Comparison of ENCODE assay signal across 21 cellular contexts in genomic region chr19:11555246-11555645, GRCh38. TPM values are rescaled to one million over a fixed set of nuclear protein-coding genes. Genes with fewer than 3 reads are reported as not detected.
A peak's percentile ranks its signal among the peaks of the same experiment; 100 is the strongest.
DNase-seq lines count a peak whose midpoint lies in the region; ATAC-seq and TF ChIP-seq lines count a peak whose summit lies in the region.
"Had no signal": no experiment of that assay in that cellular context is flagged by ENCODE, and none has a peak within 500 bp of the region (broad histone marks: within the 10 kb centered on the region; RNA-seq: fewer than 3 reads in every experiment).

No MANE protein-coding gene starts in this region.

- ATAC-seq in left ventricle myocardium superior (peak; percentile 4), heart left ventricle (no peak), GM19328 (IDR thresholded peaks at IDR 0.05; ENCODE audit: unreplicated experiment) (no peak), GM19463 (IDR thresholded peaks at IDR 0.05; ENCODE audit: unreplicated experiment) (no peak)
- no peak for ATAC-seq in naive thymus-derived CD4-positive, alpha-beta T cell

- H3K27ac ChIP-seq in heart left ventricle, result no peak overlapping the region
- H3K27ac ChIP-seq in naive thymus-derived CD4-positive, alpha-beta T cell (ENCODE audit: low read depth, low read length), result no peak overlapping the region
- H3K27ac ChIP-seq in SJCRH30, result no peak overlapping the region
- H3K27ac ChIP-seq: adrenal gland, cardiac muscle cell, vagina had no signal

- no peaks in the 10 kb centered on the region for H3K9me3 ChIP-seq in heart left ventricle
- no peaks in the 10 kb centered on the region for H3K9me3 ChIP-seq in naive thymus-derived CD4-positive, alpha-beta T cell (ENCODE audit: control insufficient read depth in 2 of 3, low read length in 3 of 3)
- no peaks in the 10 kb centered on the region for H3K9me3 ChIP-seq in SJCRH30 (replicated peaks)
- H3K9me3 ChIP-seq: adrenal gland, vagina had no signal

- H3K36me3 Mint-ChIP-seq in activated T-helper 1 cell treated with anti-CD3 and anti-CD28 coated beads, Interleukin-12 subunit alpha, Interleukin-12 subunit beta, Interleukin-2, Interleukin-4 antibody, amounts not matched to agents 30 ng/mL and 10 ng/mL and 1 ng/mL, durations not matched to agents 14 hours and 24 hours and 36 hours (ENCODE audit: low read depth), result peaks cover 10% of the 10 kb centered on the region
- peaks cover 0 to 14% (median 0%) of the 10 kb centered on the region in 5 donors for H3K36me3 Mint-ChIP-seq in naive thymus-derived CD4-positive, alpha-beta T cell

- DNase-seq in left ventricle myocardium superior (no peak), heart left ventricle (no peak), SJCRH30 (no peak), SK-N-DZ (ENCODE audit: low spot score) (no peak)
- no peak for DNase-seq in activated T-helper 1 cell treated with anti-CD3 and anti-CD28 coated beads, Interleukin-12 subunit alpha, Interleukin-12 subunit beta, Interleukin-2, Interleukin-4 antibody, amounts not matched to agents 30 ng/mL and 10 ng/mL and 1 ng/mL, durations not matched to agents 14 hours and 24 hours and 36 hours (ENCODE audit: low spot score)
- no peak for DNase-seq in naive thymus-derived CD4-positive, alpha-beta T cell
- DNase-seq: activated CD4-positive, alpha-beta T cell treated with anti-CD3 and anti-CD28 coated beads, Interleukin-2, amount 10 ng/mL, durations not matched to agents 24 days and 14 days; adrenal gland; dermis blood vessel endothelial cell; KG1; mesenchymal stem cell; NCI-H2081; NCI-H510A treated with DMSO at 0.1 percent for 48 hours; RPMI8226; stimulated activated CD4-positive, alpha-beta T cell treated with anti-CD3 and anti-CD28 coated beads, Interleukin-4, amount 100 ng/mL, for 1 hour had no signal

- no peak overlapping the region for H3K4me3 Mint-ChIP-seq in activated T-helper 1 cell treated with anti-CD3 and anti-CD28 coated beads, Interleukin-12 subunit alpha, Interleukin-12 subunit beta, Interleukin-2, Interleukin-4 antibody, amounts not matched to agents 30 ng/mL and 10 ng/mL and 1 ng/mL, durations not matched to agents 14 hours and 24 hours and 36 hours
- H3K4me3 Mint-ChIP-seq in naive thymus-derived CD4-positive, alpha-beta T cell, result peak overlapping the region in 6 of 10 donors; percentile 8 to 64 (median 38)

- H3K36me3 ChIP-seq in heart left ventricle, result peaks cover 0 to 30% (median 24%) of the 10 kb centered on the region in 9 donors
- peaks cover 0 to 50% (median 5%) of the 10 kb centered on the region in 3 experiments for H3K36me3 ChIP-seq in naive thymus-derived CD4-positive, alpha-beta T cell (ENCODE audit: control insufficient read depth in 2 of 3, insufficient read depth in 3 of 3, low read length in 3 of 3)
- H3K36me3 ChIP-seq in SJCRH30, result peaks cover 2% of the 10 kb centered on the region

- WGBS in heart left ventricle, 4 donors, result 74 to 80% (median 77%) methylated on average over 6 of the region's 6 CpGs

- peaks cover 36% of the 10 kb centered on the region for H3K4me1 Mint-ChIP-seq in activated T-helper 1 cell treated with anti-CD3 and anti-CD28 coated beads, Interleukin-12 subunit alpha, Interleukin-12 subunit beta, Interleukin-2, Interleukin-4 antibody, amounts not matched to agents 30 ng/mL and 10 ng/mL and 1 ng/mL, durations not matched to agents 14 hours and 24 hours and 36 hours (ENCODE audit: low read depth)
- H3K4me1 Mint-ChIP-seq in naive thymus-derived CD4-positive, alpha-beta T cell, result peaks cover 28 to 43% (median 37%) of the 10 kb centered on the region in 7 donors

- H3K4me3 ChIP-seq in heart left ventricle (no peak overlapping the region), SJCRH30 (no peak overlapping the region)
- no peak overlapping the region for H3K4me3 ChIP-seq in naive thymus-derived CD4-positive, alpha-beta T cell (ENCODE audit: low read length)
- H3K4me3 ChIP-seq: adrenal gland, cardiac muscle cell, smooth muscle cell, vagina had no signal

- no peak for TF ChIP-seq CTCF in heart left ventricle (IDR thresholded peaks at IDR 0.05)

- H3K27ac Mint-ChIP-seq in activated T-helper 1 cell treated with anti-CD3 and anti-CD28 coated beads, Interleukin-12 subunit alpha, Interleukin-12 subunit beta, Interleukin-2, Interleukin-4 antibody, amounts not matched to agents 30 ng/mL and 10 ng/mL and 1 ng/mL, durations not matched to agents 14 hours and 24 hours and 36 hours, result peak overlapping the region; percentile 6
- H3K27ac Mint-ChIP-seq in naive thymus-derived CD4-positive, alpha-beta T cell, result peak overlapping the region in 4 of 9 donors; percentile 7 to 81 (median 32)

- POLR2A ChIA-PET in naive thymus-derived CD4-positive, alpha-beta T cell (lab: Charles Lee), result no interaction called here

- TF ChIP-seq POLR2A in heart left ventricle (IDR thresholded peaks at IDR 0.05), result no peak

- H3K27me3 Mint-ChIP-seq in activated T-helper 1 cell treated with anti-CD3 and anti-CD28 coated beads, Interleukin-12 subunit alpha, Interleukin-12 subunit beta, Interleukin-2, Interleukin-4 antibody, amounts not matched to agents 30 ng/mL and 10 ng/mL and 1 ng/mL, durations not matched to agents 14 hours and 24 hours and 36 hours (ENCODE audit: insufficient read depth), result no peaks in the 10 kb centered on the region
- H3K27me3 Mint-ChIP-seq in naive thymus-derived CD4-positive, alpha-beta T cell, result no peaks in the 10 kb centered on the region
- H3K27me3 Mint-ChIP-seq: activated CD4-positive, alpha-beta T cell treated with anti-CD3 and anti-CD28 coated beads, Interleukin-2, amount 10 ng/mL, durations not matched to agents 24 days and 14 days had no signal

- H3K9me3 Mint-ChIP-seq in activated T-helper 1 cell treated with anti-CD3 and anti-CD28 coated beads, Interleukin-12 subunit alpha, Interleukin-12 subunit beta, Interleukin-2, Interleukin-4 antibody, amounts not matched to agents 30 ng/mL and 10 ng/mL and 1 ng/mL, durations not matched to agents 14 hours and 24 hours and 36 hours, result no peaks in the 10 kb centered on the region
- H3K9me3 Mint-ChIP-seq in naive thymus-derived CD4-positive, alpha-beta T cell, result no peaks in the 10 kb centered on the region
- H3K9me3 Mint-ChIP-seq: activated CD4-positive, alpha-beta T cell treated with anti-CD3 and anti-CD28 coated beads, Interleukin-2, amount 10 ng/mL, durations not matched to agents 24 days and 14 days had no signal

- H3K4me1 ChIP-seq in heart left ventricle (peaks cover 0 to 35% (median 18%) of the 10 kb centered on the region in 12 donors), SJCRH30 (no peaks in the 10 kb centered on the region)
- H3K4me1 ChIP-seq in naive thymus-derived CD4-positive, alpha-beta T cell (ENCODE audit: control insufficient read depth in 2 of 2, insufficient read depth in 2 of 2, low read length in 2 of 2), result peaks cover 12 to 13% of the 10 kb centered on the region in 2 donors

- CTCF ChIA-PET in naive thymus-derived CD4-positive, alpha-beta T cell (lab: Charles Lee), result no interaction called here

- intact Hi-C loops in left ventricle myocardium superior (cut with micrococcal nuclease) (no loop called here), heart left ventricle (cut with DNase I) (loop anchor here in 1 of 10 donors (5.0 kb wide), 1 partner anchor 42 kb away; the partner anchor contains the start of gene ZNF627)
- intact Hi-C loops in activated T-helper 1 cell treated with anti-CD3 and anti-CD28 coated beads, Interleukin-12 subunit alpha, Interleukin-12 subunit beta, Interleukin-2, Interleukin-4 antibody, amounts not matched to agents 30 ng/mL and 10 ng/mL and 1 ng/mL, durations not matched to agents 14 hours and 24 hours and 36 hours (cut with micrococcal nuclease), result no loop called here
- intact Hi-C loops in naive thymus-derived CD4-positive, alpha-beta T cell (cut with micrococcal nuclease), result loop anchor here in 1 of 2 donors (5.0 kb wide), 1 partner anchor 1363 kb away; the partner anchor contains the start of gene DNMT1

- H3K27me3 ChIP-seq in heart left ventricle (no peaks in the 10 kb centered on the region), SJCRH30 (no peaks in the 10 kb centered on the region)
- H3K27me3 ChIP-seq in naive thymus-derived CD4-positive, alpha-beta T cell (ENCODE audit: control insufficient read depth in 2 of 2, insufficient read depth in 2 of 2, low read length in 2 of 2), result no peaks in the 10 kb centered on the region
- H3K27me3 ChIP-seq: adrenal gland, cardiac muscle cell, vagina had no signal

RNA-seq across cellular contexts. Expression of gene ELOF1, which starts 3.8 kb away (rescaled TPM):
- total RNA-seq in left ventricle myocardium superior, result 36.0 TPM
- 10 to 100 TPM; 25.0 to 41.5 (median 27.7) TPM for total RNA-seq in heart left ventricle
- 10 to 100 TPM; 47.5 to 70.3 TPM for polyA plus RNA-seq in heart left ventricle
- 76.7 and 77.6 TPM in 2 replicates for total RNA-seq in activated T-helper 1 cell treated with anti-CD3 and anti-CD28 coated beads, Interleukin-12 subunit alpha, Interleukin-12 subunit beta, Interleukin-2, Interleukin-4 antibody, amounts not matched to agents 30 ng/mL and 10 ng/mL and 1 ng/mL, durations not matched to agents 14 hours and 24 hours and 36 hours
- 10 to 100 TPM; 34.0 to 59.8 (median 41.9) TPM for total RNA-seq in naive thymus-derived CD4-positive, alpha-beta T cell
- polyA plus RNA-seq in naive thymus-derived CD4-positive, alpha-beta T cell, result 10 to 100 TPM; 80.0 to 95.5 TPM
- total RNA-seq in SJCRH30 (2014; rRNA removed; shearing (Covaris generic)), result 37.3 and 38.1 TPM in 2 replicates
- polyA plus RNA-seq in SK-N-DZ (2014; cell fraction: cytosol; rRNA removed), result 50.5 and 52.7 TPM in 2 replicates
- polyA plus RNA-seq in SK-N-DZ (2014; cell fraction: nucleus; rRNA removed), result 21.0 and 27.4 TPM in 2 replicates

RNA-seq across cellular contexts. Expression of gene CNN1, which starts 16.6 kb away (rescaled TPM):
- total RNA-seq in left ventricle myocardium superior (81.7 TPM), heart left ventricle (100 to 1,000 TPM in 6 of 9 donors, 10 to 100 TPM in 3; 68.6 to 979 (median 145) TPM)
- polyA plus RNA-seq in heart left ventricle, result 100 to 1,000 TPM; 306 to 426 TPM
- not detected in 2 replicates for total RNA-seq in activated T-helper 1 cell treated with anti-CD3 and anti-CD28 coated beads, Interleukin-12 subunit alpha, Interleukin-12 subunit beta, Interleukin-2, Interleukin-4 antibody, amounts not matched to agents 30 ng/mL and 10 ng/mL and 1 ng/mL, durations not matched to agents 14 hours and 24 hours and 36 hours
- not detected for total RNA-seq in naive thymus-derived CD4-positive, alpha-beta T cell
- polyA plus RNA-seq in naive thymus-derived CD4-positive, alpha-beta T cell, result not detected
- 1.4 TPM in 2 replicates for total RNA-seq in SJCRH30 (2014; rRNA removed; shearing (Covaris generic))
- 10.9 and 22.8 TPM in 2 replicates for polyA plus RNA-seq in SK-N-DZ (2014; cell fraction: cytosol; rRNA removed)
- polyA plus RNA-seq in SK-N-DZ (2014; cell fraction: nucleus; rRNA removed), result 4.8 and 10.8 TPM in 2 replicates
- total RNA-seq: activated CD4-positive, alpha-beta T cell treated with anti-CD3 and anti-CD28 coated beads, Interleukin-2, amount 10 ng/mL, durations not matched to agents 24 days and 14 days had no signal
- polyA plus RNA-seq: keratinocyte had no signal

RNA-seq across cellular contexts. Expression of gene ACP5, which starts 22.2 kb away (rescaled TPM):
- total RNA-seq in left ventricle myocardium superior (2.5 TPM), heart left ventricle (10 to 100 TPM in 2 of 9 donors, 1 to 10 TPM in 6, under 1 TPM in 1; 0.56 to 54.1 (median 3.3) TPM)
- polyA plus RNA-seq in heart left ventricle, result 1 to 10 TPM; 1.6 to 1.9 TPM
- 12.0 and 13.4 TPM in 2 replicates for total RNA-seq in activated T-helper 1 cell treated with anti-CD3 and anti-CD28 coated beads, Interleukin-12 subunit alpha, Interleukin-12 subunit beta, Interleukin-2, Interleukin-4 antibody, amounts not matched to agents 30 ng/mL and 10 ng/mL and 1 ng/mL, durations not matched to agents 14 hours and 24 hours and 36 hours
- total RNA-seq in naive thymus-derived CD4-positive, alpha-beta T cell, result 10 to 100 TPM; 17.4 to 29.6 (median 23.9) TPM
- 10 to 100 TPM; 14.7 to 21.5 TPM for polyA plus RNA-seq in naive thymus-derived CD4-positive, alpha-beta T cell
- 0.75 and 2.4 TPM in 2 replicates for total RNA-seq in SJCRH30 (2014; rRNA removed; shearing (Covaris generic))
- polyA plus RNA-seq in SK-N-DZ (2014; cell fraction: cytosol; rRNA removed), result 4.1 and 6.8 TPM in 2 replicates
- 3.3 and 5.2 TPM in 2 replicates for polyA plus RNA-seq in SK-N-DZ (2014; cell fraction: nucleus; rRNA removed)

RNA-seq across cellular contexts. Expression of gene ECSIT, which starts 26.3 kb away (rescaled TPM):
- total RNA-seq in left ventricle myocardium superior, result 180 TPM
- 100 to 1,000 TPM in 8 of 9 donors, 10 to 100 TPM in 1; 69.7 to 207 (median 131) TPM for total RNA-seq in heart left ventricle
- 100 to 1,000 TPM; 157 to 242 TPM for polyA plus RNA-seq in heart left ventricle
- total RNA-seq in activated T-helper 1 cell treated with anti-CD3 and anti-CD28 coated beads, Interleukin-12 subunit alpha, Interleukin-12 subunit beta, Interleukin-2, Interleukin-4 antibody, amounts not matched to agents 30 ng/mL and 10 ng/mL and 1 ng/mL, durations not matched to agents 14 hours and 24 hours and 36 hours, result 37.3 and 38.8 TPM in 2 replicates
- 10 to 100 TPM; 25.8 to 50.3 (median 32.5) TPM for total RNA-seq in naive thymus-derived CD4-positive, alpha-beta T cell
- polyA plus RNA-seq in naive thymus-derived CD4-positive, alpha-beta T cell, result 10 to 100 TPM; 36.0 to 46.2 TPM
- total RNA-seq in SJCRH30 (2014; rRNA removed; shearing (Covaris generic)), result 22.3 and 22.6 TPM in 2 replicates
- 80.7 and 86.5 TPM in 2 replicates for polyA plus RNA-seq in SK-N-DZ (2014; cell fraction: cytosol; rRNA removed)
- polyA plus RNA-seq in SK-N-DZ (2014; cell fraction: nucleus; rRNA removed), result 105 and 118 TPM in 2 replicates

RNA-seq across cellular contexts. Expression of gene ZNF627, which starts 42.0 kb away (rescaled TPM):
- total RNA-seq in left ventricle myocardium superior (5.2 TPM), heart left ventricle (1 to 10 TPM; 3.5 to 9.2 (median 6.0) TPM)
- polyA plus RNA-seq in heart left ventricle, result 1 to 10 TPM; 2.5 to 4.6 TPM
- total RNA-seq in activated T-helper 1 cell treated with anti-CD3 and anti-CD28 coated beads, Interleukin-12 subunit alpha, Interleukin-12 subunit beta, Interleukin-2, Interleukin-4 antibody, amounts not matched to agents 30 ng/mL and 10 ng/mL and 1 ng/mL, durations not matched to agents 14 hours and 24 hours and 36 hours, result 4.3 and 5.2 TPM in 2 replicates
- 10 to 100 TPM in 3 of 5 experiments, 1 to 10 TPM in 2; 5.2 to 15.4 (median 12.3) TPM for total RNA-seq in naive thymus-derived CD4-positive, alpha-beta T cell
- 10 to 100 TPM; 10.7 to 12.3 TPM for polyA plus RNA-seq in naive thymus-derived CD4-positive, alpha-beta T cell
- 11.8 and 13.4 TPM in 2 replicates for total RNA-seq in SJCRH30 (2014; rRNA removed; shearing (Covaris generic))
- polyA plus RNA-seq in SK-N-DZ (2014; cell fraction: cytosol; rRNA removed), result 16.6 and 21.0 TPM in 2 replicates
- 10.4 and 17.8 TPM in 2 replicates for polyA plus RNA-seq in SK-N-DZ (2014; cell fraction: nucleus; rRNA removed)

Comparison
In these comparisons a context has a peak if more than half of its experiments do, and no peak if none do; other contexts are left out.
1. RNA of gene CNN1, which starts 16.6 kb away (total RNA-seq): 68.6 to 979 TPM in heart left ventricle and 81.7 TPM in left ventricle myocardium superior (single experiment); 1.4 TPM in SJCRH30, not detected in activated T-helper 1 cell treated with anti-CD3 and anti-CD28 coated beads, Interleukin-12 subunit alpha, Interleukin-12 subunit beta, Interleukin-2, Interleukin-4 antibody, amounts not matched to agents 30 ng/mL and 10 ng/mL and 1 ng/mL, durations not matched to agents 14 hours and 24 hours and 36 hours and not detected in naive thymus-derived CD4-positive, alpha-beta T cell; every median in the first group is over 10 times any median in the second.